ENCODE assay signal across 15 cellular contexts in the genomic region with DNA sequence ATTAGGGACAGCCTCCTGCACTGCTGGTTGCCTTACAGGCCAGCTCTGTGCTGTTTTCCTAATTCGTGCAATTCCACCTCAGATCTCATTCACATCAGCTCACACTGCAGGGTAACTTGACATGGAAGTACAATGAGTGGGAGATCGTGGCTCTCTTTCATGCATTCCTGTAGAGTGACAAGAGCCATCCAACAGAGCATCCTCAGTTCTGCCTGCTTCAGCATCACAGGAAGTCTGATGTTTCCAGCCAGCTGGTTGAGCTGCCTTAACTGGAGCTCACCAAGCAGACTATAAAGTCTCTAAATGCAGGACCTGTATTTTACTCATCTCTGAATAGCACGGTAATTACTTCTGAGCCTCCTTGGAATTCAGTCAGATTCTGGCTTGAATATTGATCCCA. TPM values are rescaled to one million over a fixed set of nuclear protein-coding genes. Genes with fewer than 3 reads are reported as not detected.
DNase-seq lines count a peak whose midpoint lies in the region; ATAC-seq and TF ChIP-seq lines count a peak whose summit lies in the region.
"Had no signal": no experiment of that assay in that cellular context is flagged by ENCODE, and none has a peak within 500 bp of the region (broad histone marks: within the 10 kb centered on the region; RNA-seq: fewer than 3 reads in every experiment).

No MANE protein-coding gene starts in this region.

- H3K4me3 ChIP-seq in CD4-positive, CD25-positive, alpha-beta regulatory T cell (ENCODE audit: low read depth, low read length) = peak overlapping the region; percentile 42
- no peak overlapping the region for H3K4me3 ChIP-seq in GM23338
- no peak overlapping the region for H3K4me3 ChIP-seq in HAP-1
- H3K4me3 ChIP-seq: adrenal gland had no signal

- H3K9me3 ChIP-seq in CD4-positive, CD25-positive, alpha-beta regulatory T cell (ENCODE audit: control insufficient read depth in 2 of 2, low read length in 2 of 2) = no peaks in the 10 kb centered on the region
- H3K9me3 ChIP-seq in HAP-1 = no peaks in the 10 kb centered on the region
- H3K9me3 ChIP-seq: adrenal gland, gastrocnemius medialis, left ventricle myocardium inferior had no signal

- no peak for TF ChIP-seq CTCF in VCaP (conservative IDR thresholded peaks at IDR 0.05)
- TF ChIP-seq CTCF in GM23338 (conservative IDR thresholded peaks at IDR 0.05; ENCODE audit: low read depth in 2 of 2) = no peak

- in situ Hi-C loops in HAP-1 (cut with MboI; ENCODE audit: low sequenced_read_pairs) = no loop called here

- H3K27me3 ChIP-seq in CD4-positive, CD25-positive, alpha-beta regulatory T cell (ENCODE audit: control insufficient read depth, insufficient read depth, low read length) = no peaks in the 10 kb centered on the region
- H3K27me3 ChIP-seq in GM23338 (ENCODE audit: insufficient read depth) = no peaks in the 10 kb centered on the region
- no peaks in the 10 kb centered on the region for H3K27me3 ChIP-seq in HAP-1 (ENCODE audit: low read depth)
- H3K27me3 ChIP-seq: adrenal gland, dorsolateral prefrontal cortex, gastrocnemius medialis had no signal

- peak in 1 of 3 donors; percentile 26 for DNase-seq in CD4-positive, CD25-positive, alpha-beta regulatory T cell
- peak; percentile 20 for DNase-seq in GM03348 (ENCODE audit: low spot score)
- DNase-seq in naive thymus-derived CD8-positive, alpha-beta T cell = peak in 1 of 10 donors; percentile 6
- no peak for DNase-seq in SIG-M5 treated with dmso at 0.1 percent for 504 hours (lab: John Stamatoyannopoulos, UW; ENCODE audit: unreplicated experiment)
- no peak for DNase-seq in GM23338 (ENCODE audit: low spot score)
- DNase-seq in HAP-1 (ENCODE audit: low spot score in 2 of 2) = no peak
- DNase-seq: activated CD4-positive, CD25-positive, alpha-beta regulatory T cell; adrenal gland; DMS79; dorsolateral prefrontal cortex; gastrocnemius medialis; left ventricle myocardium inferior had no signal

- H3K36me3 ChIP-seq in CD4-positive, CD25-positive, alpha-beta regulatory T cell (ENCODE audit: control insufficient read depth, insufficient read depth, low read length) = no peaks in the 10 kb centered on the region
- H3K36me3 ChIP-seq in GM23338 (ENCODE audit: insufficient read depth) (no peaks in the 10 kb centered on the region), HAP-1 (replicated peaks) (no peaks in the 10 kb centered on the region)
- H3K36me3 ChIP-seq: adrenal gland, gastrocnemius medialis, left ventricle myocardium inferior had no signal

- H3K27ac ChIP-seq in CD4-positive, CD25-positive, alpha-beta regulatory T cell (ENCODE audit: insufficient read depth, low read length, poor library complexity, severe bottlenecking) = no peak overlapping the region
- H3K27ac ChIP-seq in VCaP (peak overlapping the region; percentile 95), GM23338 (ENCODE audit: low read depth) (no peak overlapping the region)

- no peaks in the 10 kb centered on the region for H3K36me3 Mint-ChIP-seq in CD4-positive, CD25-positive, alpha-beta regulatory T cell
- peaks cover 0 to 13% (median 0%) of the 10 kb centered on the region in 3 donors for H3K36me3 Mint-ChIP-seq in naive thymus-derived CD8-positive, alpha-beta T cell
- no peaks in the 10 kb centered on the region; the same call in 2 of the 3 replicates for H3K36me3 Mint-ChIP-seq in GM23338 (ENCODE audit: low read depth)

- H3K9me2 ChIP-seq in GM23338 (ENCODE audit: insufficient read depth) = no peaks in the 10 kb centered on the region

- H3K79me2 ChIP-seq in GM23338 (replicated peaks; ENCODE audit: insufficient read depth) = peaks cover 6% of the 10 kb centered on the region; the same call in 1 of the 2 replicates

- H2AFZ ChIP-seq in GM23338 = no peak overlapping the region

- H3K9me3 Mint-ChIP-seq in CD4-positive, CD25-positive, alpha-beta regulatory T cell = no peaks in the 10 kb centered on the region
- no peaks in the 10 kb centered on the region for H3K9me3 Mint-ChIP-seq in naive thymus-derived CD8-positive, alpha-beta T cell
- no peaks in the 10 kb centered on the region for H3K9me3 Mint-ChIP-seq in GM23338

- H3K4me1 Mint-ChIP-seq in CD4-positive, CD25-positive, alpha-beta regulatory T cell = peaks cover 34 to 56% (median 47%) of the 10 kb centered on the region in 4 donors
- peaks cover 13 to 47% (median 41%) of the 10 kb centered on the region in 4 donors for H3K4me1 Mint-ChIP-seq in naive thymus-derived CD8-positive, alpha-beta T cell
- peaks cover 34% of the 10 kb centered on the region for H3K4me1 Mint-ChIP-seq in GM23338

- no peak overlapping the region for H3K4me2 ChIP-seq in GM23338

- ATAC-seq in CD4-positive, CD25-positive, alpha-beta regulatory T cell (ENCODE audit: low read depth in 2 of 2) = no peak
- no peak for ATAC-seq in naive thymus-derived CD8-positive, alpha-beta T cell
- ATAC-seq in GM23338 (no peak), GM21619 (IDR thresholded peaks at IDR 0.05; ENCODE audit: unreplicated experiment) (no peak)
- ATAC-seq: gastrocnemius medialis had no signal

- no peaks in the 10 kb centered on the region for H4K20me1 ChIP-seq in GM23338 (replicated peaks; ENCODE audit: insufficient read depth)

- no peaks in the 10 kb centered on the region for H3K27me3 Mint-ChIP-seq in CD4-positive, CD25-positive, alpha-beta regulatory T cell
- no peaks in the 10 kb centered on the region for H3K27me3 Mint-ChIP-seq in naive thymus-derived CD8-positive, alpha-beta T cell
- peaks cover 2% of the 10 kb centered on the region for H3K27me3 Mint-ChIP-seq in GM23338 (ENCODE audit: insufficient read depth, low read depth, poor library complexity)

- peak overlapping the region in 2 of 3 donors; percentile 26 to 88 for H3K27ac Mint-ChIP-seq in CD4-positive, CD25-positive, alpha-beta regulatory T cell
- peak overlapping the region; percentile 2 to 97 (median 95) for H3K27ac Mint-ChIP-seq in naive thymus-derived CD8-positive, alpha-beta T cell
- no peak overlapping the region for H3K27ac Mint-ChIP-seq in GM23338

- POLR2A ChIA-PET in naive thymus-derived CD8-positive, alpha-beta T cell (lab: Charles Lee) = interaction anchor here (1.0 to 3.1 kb wide), 2 partner anchors 208 to 213 kb away, joined by 3 to 12 read pairs; partner anchors contain the start of genes RPL4 and ZWILCH

- peak overlapping the region; percentile 87 to 97 (median 90) for H3K4me3 Mint-ChIP-seq in CD4-positive, CD25-positive, alpha-beta regulatory T cell
- H3K4me3 Mint-ChIP-seq in naive thymus-derived CD8-positive, alpha-beta T cell = peak overlapping the region; percentile 15 to 97 (median 82)
- no peak overlapping the region; the same call in 2 of the 3 replicates for H3K4me3 Mint-ChIP-seq in GM23338

- H3F3A ChIP-seq in GM23338 (replicated peaks; ENCODE audit: low read depth) = no peaks in the 10 kb centered on the region; the same call in 1 of the 2 replicates

- peaks cover 47% of the 10 kb centered on the region for H3K4me1 ChIP-seq in CD4-positive, CD25-positive, alpha-beta regulatory T cell (ENCODE audit: control insufficient read depth, insufficient read depth, low read length, poor library complexity, severe bottlenecking)
- peaks cover 24% of the 10 kb centered on the region for H3K4me1 ChIP-seq in GM23338 (ENCODE audit: insufficient read depth)
- H3K4me1 ChIP-seq in HAP-1 = peaks cover 38% of the 10 kb centered on the region

RNA-seq across cellular contexts. Expression of gene DIS3L, which starts 1.6 kb away (rescaled TPM):
- total RNA-seq in CD4-positive, CD25-positive, alpha-beta regulatory T cell = 24.3 TPM
- 10 to 100 TPM; 23.4 to 35.9 (median 28.5) TPM for polyA plus RNA-seq in CD4-positive, CD25-positive, alpha-beta regulatory T cell
- 10 to 100 TPM; 39.8 to 41.0 TPM for total RNA-seq in naive thymus-derived CD8-positive, alpha-beta T cell
- 10 to 100 TPM; 25.5 to 41.0 (median 27.0) TPM for polyA plus RNA-seq in naive thymus-derived CD8-positive, alpha-beta T cell
- 21.8 and 35.7 TPM in 2 replicates for total RNA-seq in GM23338 (2014; rRNA removed; shearing (Covaris generic))
- polyA plus RNA-seq in GM23338 (2016; fragmentation: Nextera tagmentation; extraction: Ambion mirVana) = 7.1 and 8.9 TPM in 2 replicates

RNA-seq across cellular contexts. Expression of gene MEGF11, which starts 38.3 kb away (rescaled TPM):
- not detected for total RNA-seq in CD4-positive, CD25-positive, alpha-beta regulatory T cell
- polyA plus RNA-seq in CD4-positive, CD25-positive, alpha-beta regulatory T cell = under 1 TPM in 3 of 4 donors, not detected in 1; 0.02 to 0.29 (median 0.21) TPM
- total RNA-seq in naive thymus-derived CD8-positive, alpha-beta T cell = not detected
- not detected for polyA plus RNA-seq in naive thymus-derived CD8-positive, alpha-beta T cell
- 1.3 and 2.4 TPM in 2 replicates for total RNA-seq in GM23338 (2014; rRNA removed; shearing (Covaris generic))
- 1.1 and 1.9 TPM in 2 replicates for polyA plus RNA-seq in GM23338 (2016; fragmentation: Nextera tagmentation; extraction: Ambion mirVana)
- total RNA-seq: gastrocnemius medialis, left ventricle myocardium inferior, RPMI7951 had no signal
